Comparison of ENCODE assay signal across 8 cellular contexts in the genomic region with DNA sequence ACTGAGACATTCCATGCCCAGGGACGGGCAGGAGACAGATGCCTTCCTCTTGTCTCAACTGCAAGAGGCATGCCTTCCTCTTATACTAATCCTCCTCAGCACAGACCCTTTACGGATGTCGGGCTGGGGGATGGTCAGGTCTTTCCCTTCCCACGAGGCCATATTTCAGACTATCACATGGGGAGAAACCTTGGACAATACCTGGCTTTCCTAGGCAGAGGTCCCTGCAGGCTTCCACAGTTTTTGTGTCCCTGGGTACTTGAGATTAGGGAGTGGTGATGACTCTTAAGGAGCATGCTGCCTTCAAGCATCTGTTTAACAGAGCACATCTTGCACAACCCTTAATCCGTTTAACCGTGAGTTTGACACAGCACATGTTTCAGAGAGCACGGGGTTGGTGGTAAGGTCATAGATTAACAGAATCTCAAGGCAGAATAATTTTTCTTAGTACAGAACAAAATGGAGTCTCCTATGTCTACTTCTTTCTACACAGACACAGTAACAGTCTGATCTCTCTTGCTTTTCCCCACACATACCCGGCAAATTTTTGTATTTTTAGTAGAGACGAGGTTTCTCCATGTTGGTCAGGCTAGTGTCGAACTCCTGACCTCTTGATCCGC. TPM values are rescaled to one million over a fixed set of nuclear protein-coding genes. Genes with fewer than 3 reads are reported as not detected.
DNase-seq lines count a peak whose midpoint lies in the region; ATAC-seq and TF ChIP-seq lines count a peak whose summit lies in the region.
"Not testable (repeated sequence)": the region's sequence is repeated elsewhere in the genome, so short reads cannot be mapped to it uniquely, and the experiment has no call there.

No MANE protein-coding gene starts in this region.

- POLR2A ChIA-PET in CD4-positive, alpha-beta T cell (lab: Charles Lee), result not testable (repeated sequence)

- not testable (repeated sequence) for H3K27me3 Mint-ChIP-seq in CD4-positive, alpha-beta T cell; activated T-cell treated with anti-CD3 and anti-CD28 coated beads, Interleukin-2, amount 50 U/mL, for 72 hours (ENCODE audit: low read depth); chondrocyte (ENCODE audit: low read depth)

- H3K4me3 ChIP-seq in HAP-1, result peak overlapping the region; percentile 88

- in situ Hi-C loops in HAP-1 (cut with MboI; ENCODE audit: low sequenced_read_pairs), result loop anchor here (10.0 kb wide), 1 partner anchor 537 kb away; the partner anchor contains the start of gene HOXA13

- H3K9me3 Mint-ChIP-seq in CD4-positive, alpha-beta T cell; activated T-cell treated with anti-CD3 and anti-CD28 coated beads, Interleukin-2, amount 50 U/mL, for 72 hours; chondrocyte (ENCODE audit: low read depth): not testable (repeated sequence)

- intact Hi-C loops in CD4-positive, alpha-beta T cell (cut with DNase I, micrococcal nuclease), result loop anchor here in 1 of 2 experiments (10.0 kb wide), 1 partner anchor 547 kb away; no protein-coding TSS in a partner anchor

- not testable (repeated sequence) for H3K36me3 ChIP-seq in HAP-1 (replicated peaks)

- not testable (repeated sequence) for H3K9me3 ChIP-seq in CD4-positive, alpha-beta T cell (ENCODE audit: control insufficient read depth, low read length); HAP-1

- not testable (repeated sequence) for H3K27me3 ChIP-seq in CD4-positive, alpha-beta T cell (ENCODE audit: control insufficient read depth, insufficient read depth, low read length); HAP-1 (ENCODE audit: low read depth)

- not testable (repeated sequence) for ATAC-seq in CD4-positive, alpha-beta T cell (ENCODE audit: poor library complexity); activated T-cell treated with anti-CD3 and anti-CD28 coated beads, Interleukin-2, amount 50 U/mL, for 72 hours (replicated peaks in 1 of 2)

- peaks cover 39% of the 10 kb centered on the region for H3K36me3 Mint-ChIP-seq in CD4-positive, alpha-beta T cell (ENCODE audit: low read depth)
- peaks cover 8 to 12% of the 10 kb centered on the region in 2 donors for H3K36me3 Mint-ChIP-seq in activated T-cell treated with anti-CD3 and anti-CD28 coated beads, Interleukin-2, amount 50 U/mL, for 72 hours (ENCODE audit: insufficient read depth in 2 of 2)
- H3K36me3 Mint-ChIP-seq in chondrocyte (ENCODE audit: low read depth), result not testable (repeated sequence)

- H3K4me3 Mint-ChIP-seq in CD4-positive, alpha-beta T cell, result peak overlapping the region; percentile 99
- peak overlapping the region; percentile 96 to 98 for H3K4me3 Mint-ChIP-seq in activated T-cell treated with anti-CD3 and anti-CD28 coated beads, Interleukin-2, amount 50 U/mL, for 72 hours
- not testable (repeated sequence) for H3K4me3 Mint-ChIP-seq in chondrocyte (ENCODE audit: unreplicated experiment)

- not testable (repeated sequence) for DNase-seq in CD4-positive, alpha-beta T cell; activated T-cell treated with anti-CD3 and anti-CD28 coated beads, Interleukin-2, amount 50 U/mL, for 72 hours; chondrocyte (ENCODE audit: low spot score)
- peak in 1 of 2 experiments; percentile 52 for DNase-seq in HAP-1 (ENCODE audit: low spot score in 2 of 2)
- peak; percentile 94 for DNase-seq in NCI-H82 (lab: John Stamatoyannopoulos, UW)
- peak; percentile 12 for DNase-seq in SKM-1 (lab: John Stamatoyannopoulos, UW; ENCODE audit: unreplicated experiment)
- peak; percentile 75 for DNase-seq in iris pigment epithelial cell (ENCODE audit: low read depth)
- DNase-seq in renal cortical epithelial cell (ENCODE audit: low read depth), result peak; percentile 32

- CTCF ChIA-PET in CD4-positive, alpha-beta T cell (lab: Charles Lee), result not testable (repeated sequence)

- H3K4me1 ChIP-seq in HAP-1, result peaks cover 35% of the 10 kb centered on the region

- not testable (repeated sequence) for H3K27ac ChIP-seq in CD4-positive, alpha-beta T cell (ENCODE audit: low read depth, low read length)

- peaks cover 67% of the 10 kb centered on the region for H3K4me1 Mint-ChIP-seq in CD4-positive, alpha-beta T cell (ENCODE audit: low read depth)
- H3K4me1 Mint-ChIP-seq in activated T-cell treated with anti-CD3 and anti-CD28 coated beads, Interleukin-2, amount 50 U/mL, for 72 hours (ENCODE audit: low read depth), result peaks cover 53% of the 10 kb centered on the region
- peaks cover 59% of the 10 kb centered on the region for H3K4me1 Mint-ChIP-seq in chondrocyte (ENCODE audit: low read depth)

- not testable (repeated sequence) for TF ChIP-seq CTCF in CD4-positive, alpha-beta T cell (IDR thresholded peaks at IDR 0.05); chondrocyte (IDR thresholded peaks at IDR 0.05)

- H3K27ac Mint-ChIP-seq in CD4-positive, alpha-beta T cell, result not testable (repeated sequence)
- peak overlapping the region; percentile 100 for H3K27ac Mint-ChIP-seq in activated T-cell treated with anti-CD3 and anti-CD28 coated beads, Interleukin-2, amount 50 U/mL, for 72 hours
- peak overlapping the region; percentile 69 for H3K27ac Mint-ChIP-seq in chondrocyte (ENCODE audit: unreplicated experiment)

RNA-seq across cellular contexts. Expression of gene TAX1BP1, which starts 2.2 kb away (rescaled TPM):
- 100 to 1,000 TPM; 115 TPM for total RNA-seq in CD4-positive, alpha-beta T cell
- 100 to 1,000 TPM; 129 to 162 TPM for total RNA-seq in activated T-cell treated with anti-CD3 and anti-CD28 coated beads, Interleukin-2, amount 50 U/mL, for 72 hours
- 86.5 to 91.3 TPM (median 90.6 TPM) in 3 replicates for total RNA-seq in chondrocyte
- 88.2 and 165 TPM in 2 replicates for total RNA-seq in renal cortical epithelial cell
